12 cellular contexts compared by ENCODE assay signal in the genomic region with DNA sequence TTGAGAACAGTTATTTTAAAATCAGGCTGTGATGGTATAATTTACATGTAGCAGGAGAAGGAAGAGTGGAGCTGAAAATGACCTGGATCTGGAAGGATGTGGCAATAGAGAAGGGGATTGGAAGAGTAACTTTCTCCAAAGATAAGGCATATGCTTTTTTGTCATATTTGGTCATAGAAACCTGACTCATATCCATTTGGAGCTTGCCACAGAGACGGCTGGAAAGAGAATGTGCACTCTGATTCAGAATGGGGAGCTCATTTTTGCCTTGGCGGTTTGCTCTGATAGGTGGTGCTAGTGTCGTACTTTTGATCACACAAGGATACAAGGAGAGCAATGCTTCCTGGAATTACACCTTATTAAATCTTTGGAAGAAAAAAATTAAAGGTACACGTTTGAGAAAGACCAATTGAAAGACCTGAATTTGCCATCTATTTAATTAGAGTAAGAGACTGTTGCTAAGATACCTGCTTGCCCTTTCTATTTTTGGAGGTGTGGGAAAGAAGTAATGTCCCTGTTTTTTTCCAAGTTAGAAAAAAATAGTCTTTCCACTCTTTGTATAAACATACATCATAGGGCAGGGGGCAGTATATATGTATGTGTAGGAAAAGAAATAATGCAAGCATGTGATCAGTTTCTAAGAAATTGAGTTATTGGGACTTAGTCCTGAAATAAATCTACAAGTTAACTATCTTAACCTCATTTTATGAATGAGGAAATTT. TPM values are rescaled to one million over a fixed set of nuclear protein-coding genes. Genes with fewer than 3 reads are reported as not detected.
A peak's percentile ranks its signal among the peaks of the same experiment; 100 is the strongest.
DNase-seq lines count a peak whose midpoint lies in the region; ATAC-seq, FAIRE-seq and TF ChIP-seq lines count a peak whose summit lies in the region.
"Had no signal": no experiment of that assay in that cellular context is flagged by ENCODE, and none has a peak within 500 bp of the region (broad histone marks: within the 10 kb centered on the region; RNA-seq: fewer than 3 reads in every experiment).

No MANE protein-coding gene starts in this region.

- no peak for FAIRE-seq in GM12891 (lab: Jason Lieb, UNC)
- FAIRE-seq: GM12892 had no signal

- intact Hi-C loops in vagina (cut with DNase I), result no loop called here

- no peaks in the 10 kb centered on the region for H3K9me3 ChIP-seq in gastroesophageal sphincter
- H3K9me3 ChIP-seq in vagina, result no peaks in the 10 kb centered on the region
- H3K9me3 ChIP-seq: SJSA1 had no signal

- peak; percentile 51 for ATAC-seq in activated T-helper 17 cell treated with anti-CD3 and anti-CD28 coated beads, Interleukin-2, amount 50 U/mL, for 72 hours (replicated peaks)
- peak; percentile 46 for ATAC-seq in gastroesophageal sphincter
- no peak for ATAC-seq in activated CD8-positive, alpha-beta T cell treated with anti-CD3 and anti-CD28 coated beads, Interleukin-2, amount 10 ng/mL, durations not matched to agents 7 days and 5 days

- CTCF ChIA-PET in activated CD8-positive, alpha-beta T cell treated with anti-CD3 and anti-CD28 coated beads, Interleukin-2, amount 10 ng/mL, durations not matched to agents 7 days and 5 days (lab: Charles Lee), result no interaction called here

- H3K4me3 ChIP-seq in gastroesophageal sphincter (no peak overlapping the region), vagina (no peak overlapping the region)
- H3K4me3 ChIP-seq: SJSA1 had no signal

- H3K36me3 Mint-ChIP-seq in activated T-helper 17 cell treated with anti-CD3 and anti-CD28 coated beads, Interleukin-2, amount 50 U/mL, for 72 hours (ENCODE audit: low read depth), result peaks cover 42% of the 10 kb centered on the region
- peaks cover 9% of the 10 kb centered on the region for H3K36me3 Mint-ChIP-seq in activated CD8-positive, alpha-beta T cell treated with anti-CD3 and anti-CD28 coated beads, Interleukin-2, amount 10 ng/mL, durations not matched to agents 7 days and 5 days (ENCODE audit: low read depth)

- 12 to 40% methylated on average over 4 of the region's 4 CpGs for WGBS in gastroesophageal sphincter (ENCODE audit: low coverage in 1 of 2), 2 donors

- no peak for TF ChIP-seq EP300 in gastroesophageal sphincter (IDR thresholded peaks at IDR 0.05)

- H3K4me1 ChIP-seq in gastroesophageal sphincter (peaks cover 0 to 69% (median 7%) of the 10 kb centered on the region in 3 donors), vagina (peaks cover 24% of the 10 kb centered on the region)

- H3K4me3 Mint-ChIP-seq in activated T-helper 17 cell treated with anti-CD3 and anti-CD28 coated beads, Interleukin-2, amount 50 U/mL, for 72 hours, result peak overlapping the region; percentile 33
- no peak overlapping the region for H3K4me3 Mint-ChIP-seq in activated CD8-positive, alpha-beta T cell treated with anti-CD3 and anti-CD28 coated beads, Interleukin-2, amount 10 ng/mL, durations not matched to agents 7 days and 5 days

- H3K9me3 Mint-ChIP-seq in activated T-helper 17 cell treated with anti-CD3 and anti-CD28 coated beads, Interleukin-2, amount 50 U/mL, for 72 hours, result no peaks in the 10 kb centered on the region
- no peaks in the 10 kb centered on the region for H3K9me3 Mint-ChIP-seq in activated CD8-positive, alpha-beta T cell treated with anti-CD3 and anti-CD28 coated beads, Interleukin-2, amount 10 ng/mL, durations not matched to agents 7 days and 5 days (ENCODE audit: insufficient read depth)

- H3K27ac ChIP-seq in gastroesophageal sphincter, result peak overlapping the region; percentile 46 to 93 (median 90)
- peak overlapping the region; percentile 42 for H3K27ac ChIP-seq in vagina
- H3K27ac ChIP-seq: epithelial cell of prostate, SJSA1 had no signal

- no peak for TF ChIP-seq POLR2A in gastroesophageal sphincter (IDR thresholded peaks at IDR 0.05)
- TF ChIP-seq POLR2A in vagina (IDR thresholded peaks at IDR 0.05), result no peak
- no peak for TF ChIP-seq POLR2A in GM12891 (IDR thresholded peaks at IDR 0.05; ENCODE audit: low read depth, low read length)

- H3K27me3 ChIP-seq in gastroesophageal sphincter (no peaks in the 10 kb centered on the region), vagina (no peaks in the 10 kb centered on the region)
- H3K27me3 ChIP-seq: SJSA1 had no signal

- peaks cover 1 to 29% of the 10 kb centered on the region in 2 donors for H3K36me3 ChIP-seq in gastroesophageal sphincter
- peaks cover 0 to 19% of the 10 kb centered on the region in 2 donors for H3K36me3 ChIP-seq in vagina

- no peak for TF ChIP-seq CTCF in gastroesophageal sphincter (IDR thresholded peaks at IDR 0.05)
- TF ChIP-seq CTCF in vagina (IDR thresholded peaks at IDR 0.05), result no peak

- no peak overlapping the region for H3K27ac Mint-ChIP-seq in activated T-helper 17 cell treated with anti-CD3 and anti-CD28 coated beads, Interleukin-2, amount 50 U/mL, for 72 hours
- no peak overlapping the region for H3K27ac Mint-ChIP-seq in activated CD8-positive, alpha-beta T cell treated with anti-CD3 and anti-CD28 coated beads, Interleukin-2, amount 10 ng/mL, durations not matched to agents 7 days and 5 days
- H3K27ac Mint-ChIP-seq: progenitor cell of endocrine pancreas had no signal

- H3K27me3 Mint-ChIP-seq in activated T-helper 17 cell treated with anti-CD3 and anti-CD28 coated beads, Interleukin-2, amount 50 U/mL, for 72 hours, result no peaks in the 10 kb centered on the region
- H3K27me3 Mint-ChIP-seq in activated CD8-positive, alpha-beta T cell treated with anti-CD3 and anti-CD28 coated beads, Interleukin-2, amount 10 ng/mL, durations not matched to agents 7 days and 5 days (ENCODE audit: low read depth), result no peaks in the 10 kb centered on the region

- POLR2A ChIA-PET in activated CD8-positive, alpha-beta T cell treated with anti-CD3 and anti-CD28 coated beads, Interleukin-2, amount 10 ng/mL, durations not matched to agents 7 days and 5 days (lab: Charles Lee), result no interaction called here

- DNase-seq in stimulated activated CD4-positive, alpha-beta T cell treated with anti-CD3 and anti-CD28 coated beads, Interleukin-15, amount 100 ng/mL, for 24 hours, result peak; percentile 19
- no peak for DNase-seq in stimulated activated CD4-positive, alpha-beta T cell treated with anti-CD3 and anti-CD28 coated beads, Interleukin-2, amount 100 ng/mL, for 48 hours
- DNase-seq in vagina (ENCODE audit: extremely low spot score in 2 of 2) (no peak), SW480 (ENCODE audit: low spot score) (no peak), GM12891 (ENCODE audit: insufficient read length, low spot score) (no peak)
- no peak for DNase-seq in activated CD8-positive, alpha-beta T cell treated with anti-CD3 and anti-CD28 coated beads, Interleukin-2, amount 10 ng/mL, durations not matched to agents 7 days and 5 days

- peaks cover 29% of the 10 kb centered on the region for H3K4me1 Mint-ChIP-seq in activated T-helper 17 cell treated with anti-CD3 and anti-CD28 coated beads, Interleukin-2, amount 50 U/mL, for 72 hours
- peaks cover 22% of the 10 kb centered on the region for H3K4me1 Mint-ChIP-seq in activated CD8-positive, alpha-beta T cell treated with anti-CD3 and anti-CD28 coated beads, Interleukin-2, amount 10 ng/mL, durations not matched to agents 7 days and 5 days (ENCODE audit: low read depth)

TF ChIP-seq in GM12891, 5 proteins besides CTCF, POLR2A, EP300 and RAD21:
- no peak for TF ChIP-seq POLR2AphosphoS5 (IDR thresholded peaks at IDR 0.05; ENCODE audit: low read depth, low read length)
- no peak for TF ChIP-seq SPI1 (IDR thresholded peaks at IDR 0.05; ENCODE audit: low read depth, low read length)
- TF ChIP-seq PAX5 (IDR thresholded peaks at IDR 0.05; ENCODE audit: insufficient read depth, low read length, severe bottlenecking), result no peak

RNA-seq across cellular contexts. Expression of a gene that starts 5.4 kb away (rescaled TPM):
- total RNA-seq in activated T-helper 17 cell treated with anti-CD3 and anti-CD28 coated beads, Interleukin-2, amount 50 U/mL, for 72 hours, result 1 to 10 TPM; 7.6 to 8.4 TPM
- total RNA-seq in gastroesophageal sphincter (10 to 100 TPM; 14.8 to 38.4 (median 27.3) TPM), vagina (3.9 TPM)
- total RNA-seq in activated CD8-positive, alpha-beta T cell treated with anti-CD3 and anti-CD28 coated beads, Interleukin-2, amount 10 ng/mL, durations not matched to agents 7 days and 5 days, result 1 to 10 TPM; 5.7 to 5.8 TPM
- 1.2 TPM for polyA plus RNA-seq in GM12891 (2012; ENCODE audit: low read depth, missing spikeins)

RNA-seq across cellular contexts. Expression of a gene that starts 17.7 kb away (rescaled TPM):
- total RNA-seq in activated T-helper 17 cell treated with anti-CD3 and anti-CD28 coated beads, Interleukin-2, amount 50 U/mL, for 72 hours, result 10 to 100 TPM; 11.0 to 12.1 TPM
- 10 to 100 TPM; 13.2 to 20.3 (median 15.5) TPM for total RNA-seq in gastroesophageal sphincter
- 10.3 TPM for total RNA-seq in vagina
- total RNA-seq in activated CD8-positive, alpha-beta T cell treated with anti-CD3 and anti-CD28 coated beads, Interleukin-2, amount 10 ng/mL, durations not matched to agents 7 days and 5 days, result 10 to 100 TPM; 12.4 to 13.4 TPM
- polyA plus RNA-seq in GM12891 (2012; ENCODE audit: low read depth, missing spikeins), result 22.3 TPM
